8 cellular contexts compared by ENCODE assay signal in genomic region chr15:88620995-88621772, GRCh38.
DNase-seq lines count a peak whose midpoint lies in the region; ATAC-seq and TF ChIP-seq lines count a peak whose summit lies in the region.

A gene with protein sequence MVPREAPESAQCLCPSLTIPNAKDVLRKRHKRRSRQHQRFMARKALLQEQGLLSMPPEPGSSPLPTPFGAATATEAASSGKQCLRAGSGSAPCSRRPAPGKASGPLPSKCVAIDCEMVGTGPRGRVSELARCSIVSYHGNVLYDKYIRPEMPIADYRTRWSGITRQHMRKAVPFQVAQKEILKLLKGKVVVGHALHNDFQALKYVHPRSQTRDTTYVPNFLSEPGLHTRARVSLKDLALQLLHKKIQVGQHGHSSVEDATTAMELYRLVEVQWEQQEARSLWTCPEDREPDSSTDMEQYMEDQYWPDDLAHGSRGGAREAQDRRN (plus strand): TSS chr15:88621340. CDS start chr15:88626210, 4,870 bp downstream.

- H3K4me3 Mint-ChIP-seq in central memory CD8-positive, alpha-beta T cell = peak within 1 kb of the TSS; percentile 79

- DNase-seq in AML-193 (lab: John Stamatoyannopoulos, UW) (peak; percentile 87 to 90), NCI-H446 treated with DMSO at 0.1 percent for 48 hours (lab: John Stamatoyannopoulos, UW) (peak; percentile 86), islet precursor cell (peak; percentile 99)
- peak; percentile 90 for DNase-seq in activated CD4-positive, CD25-positive, alpha-beta regulatory T cell treated with anti-CD3 and anti-CD28 coated beads, Interleukin-2, amount 50 U/mL, for 16 hours (ENCODE audit: low read depth, low spot score)
- DNase-seq in central memory CD8-positive, alpha-beta T cell (ENCODE audit: low spot score in 2 of 2) = peak; percentile 91 to 94
- peak; percentile 92 for DNase-seq in stimulated activated CD4-positive, alpha-beta T cell treated with anti-CD3 and anti-CD28 coated beads, Interleukin-12 subunit alpha, Interleukin-12 subunit beta, amount 100 ng/mL, for 4 hours

- peaks cover 10% of the 10 kb centered on the region for H3K27me3 Mint-ChIP-seq in central memory CD8-positive, alpha-beta T cell

- peak within 1 kb of the TSS; percentile 87 for H3K27ac Mint-ChIP-seq in central memory CD8-positive, alpha-beta T cell (ENCODE audit: low read depth)

- peak; percentile 88 for ATAC-seq in HG03378 (IDR thresholded peaks at IDR 0.05; ENCODE audit: unreplicated experiment)
- peak; percentile 88 for ATAC-seq in central memory CD8-positive, alpha-beta T cell (replicated peaks; ENCODE audit: extremely low read depth, poor library complexity, severe bottlenecking)

- H3K36me3 Mint-ChIP-seq in central memory CD8-positive, alpha-beta T cell (ENCODE audit: insufficient read depth) = peaks cover 8% of the 10 kb centered on the region

- no peaks in the 10 kb centered on the region for H3K9me3 Mint-ChIP-seq in central memory CD8-positive, alpha-beta T cell

- H3K4me1 Mint-ChIP-seq in central memory CD8-positive, alpha-beta T cell = peaks cover 43% of the 10 kb centered on the region

- peak; percentile 74 for TF ChIP-seq POLR2A in GM19099 (IDR thresholded peaks at IDR 0.05; ENCODE audit: extremely low read depth, insufficient read length, low read depth)

Comparison
In these comparisons a context has a peak if more than half of its experiments do, and no peak if none do; other contexts are left out.
1. Peak in every context shown above with its lines: DNase-seq and ATAC-seq.